6 cellular contexts compared by ENCODE assay signal in genomic region chr20:3785240-3786125, GRCh38. TPM values are rescaled to one million over a fixed set of nuclear protein-coding genes. Genes with fewer than 3 reads are reported as not detected.
DNase-seq lines count a peak whose midpoint lies in the region; ATAC-seq, FAIRE-seq and TF ChIP-seq lines count a peak whose summit lies in the region.

No MANE protein-coding gene starts in this region.

- H3K9me2 ChIP-seq in SU-DHL-6 (replicated peaks; ENCODE audit: insufficient read depth, low read length): no peaks in the 10 kb centered on the region

- H3K27me3 ChIP-seq in SU-DHL-6 (ENCODE audit: low read length) (no peaks in the 10 kb centered on the region), keratinocyte (ENCODE audit: control insufficient read depth, extremely low read depth, insufficient read depth, low read length) (no peaks in the 10 kb centered on the region)

- no peak for DNase-seq in keratinocyte (ENCODE audit: low read depth, low spot score)
- no peak for DNase-seq in activated CD4-positive, CD25-positive, alpha-beta regulatory T cell treated with anti-CD3 and anti-CD28 coated beads, Interleukin-2, amount 50 U/mL, for 72 hours

- ATAC-seq in HG03139 (IDR thresholded peaks at IDR 0.05; ENCODE audit: unreplicated experiment) (no peak), HG02763 (IDR thresholded peaks at IDR 0.05; ENCODE audit: unreplicated experiment) (no peak)

- H3K9me1 ChIP-seq in keratinocyte (ENCODE audit: control insufficient read depth, extremely low read depth, insufficient read depth, low read length): peaks cover 4% of the 10 kb centered on the region

- FAIRE-seq in keratinocyte (lab: Jason Lieb, UNC): no peak

- H3K79me2 ChIP-seq in SU-DHL-6 (ENCODE audit: insufficient read depth, low read length): no peaks in the 10 kb centered on the region; the same call in 1 of the 2 replicates
- peaks cover 31% of the 10 kb centered on the region for H3K79me2 ChIP-seq in keratinocyte (ENCODE audit: control insufficient read depth, insufficient read depth, low read length)

- H3K36me3 ChIP-seq in SU-DHL-6 (ENCODE audit: low read length): no peaks in the 10 kb centered on the region
- peaks cover 0 to 9% of the 10 kb centered on the region in 2 experiments for H3K36me3 ChIP-seq in keratinocyte (ENCODE audit: control insufficient read depth in 2 of 2, extremely low read depth in 1 of 2, insufficient read depth in 2 of 2, low read length in 2 of 2)

- dilution Hi-C loops in keratinocyte (cut with MboI; ENCODE audit: extremely low pct_ligation_motif_present, low sequenced_read_pairs): no loop called here

- H4K20me1 ChIP-seq in SU-DHL-6 (ENCODE audit: low read depth, low read length) (no peaks in the 10 kb centered on the region), keratinocyte (ENCODE audit: control insufficient read depth, extremely low read depth, insufficient read depth, low read length) (peaks cover 21% of the 10 kb centered on the region)

- H3F3A ChIP-seq in SU-DHL-6 (ENCODE audit: insufficient read depth): peaks cover 6% of the 10 kb centered on the region; the same call in 1 of the 2 replicates

- H2AFZ ChIP-seq in SU-DHL-6 (ENCODE audit: low read depth, low read length, severe bottlenecking) (no peak overlapping the region), keratinocyte (ENCODE audit: control insufficient read depth, low read length) (peak overlapping the region; percentile 52)

- peak overlapping the region; percentile 47 for H3K4me2 ChIP-seq in SU-DHL-6 (ENCODE audit: low read depth, low read length, poor library complexity, severe bottlenecking)
- H3K4me2 ChIP-seq in keratinocyte (ENCODE audit: control insufficient read depth, extremely low read depth, insufficient read depth, low read depth, low read length): peak overlapping the region; percentile 91

- H3K27ac ChIP-seq in C4-2B (peak overlapping the region; percentile 94), SU-DHL-6 (ENCODE audit: low read depth, low read length) (no peak overlapping the region), keratinocyte (ENCODE audit: control insufficient read depth, insufficient read depth, low read length) (peak overlapping the region; percentile 40)

- H3K4me3 ChIP-seq in SU-DHL-6 (ENCODE audit: insufficient read depth, low read length, poor library complexity, severe bottlenecking) (peak overlapping the region; percentile 62), keratinocyte (ENCODE audit: control insufficient read depth in 2 of 3, extremely low read depth in 1 of 3, insufficient read depth in 2 of 3, low read depth in 1 of 3, low read length in 3 of 3) (peak overlapping the region; percentile 43 to 77 (median 75))

- H3K4me1 ChIP-seq in keratinocyte (ENCODE audit: control insufficient read depth, extremely low read depth, insufficient read depth, low read length): peaks cover 37% of the 10 kb centered on the region

- H3K9ac ChIP-seq in SU-DHL-6 (ENCODE audit: low read length) (peak overlapping the region; percentile 56), keratinocyte (ENCODE audit: control insufficient read depth, extremely low read depth, insufficient read depth, low read length) (peak overlapping the region; percentile 77)

- TF ChIP-seq CTCF in C4-2B (conservative IDR thresholded peaks at IDR 0.05): no peak
- no peak for TF ChIP-seq CTCF in SU-DHL-6 (IDR thresholded peaks at IDR 0.05; ENCODE audit: insufficient read depth, low read length, poor library complexity, severe bottlenecking)
- TF ChIP-seq CTCF in keratinocyte (optimal IDR thresholded peaks at IDR 0.05 in 1 of 3, IDR thresholded peaks at IDR 0.05 in 1 of 3, conservative IDR thresholded peaks at IDR 0.05 in 1 of 3; ENCODE audit: extremely low read depth in 1 of 3, insufficient read depth in 2 of 3, low read length in 3 of 3): no peak

- H3K9me3 ChIP-seq in SU-DHL-6 (ENCODE audit: insufficient read depth, low read length) (no peaks in the 10 kb centered on the region), keratinocyte (ENCODE audit: control insufficient read depth, low read depth, low read length) (no peaks in the 10 kb centered on the region)

RNA-seq across cellular contexts. Expression of gene CENPB, which starts 1.1 kb away (rescaled TPM):
- 18.1 to 22.3 TPM (median 22.0 TPM) in 3 replicates for polyA plus RNA-seq in keratinocyte
- polyA plus RNA-seq in keratinocyte (2011; ENCODE audit: low read depth): 20.5 TPM
- 14.2 and 31.9 TPM in 2 replicates for polyA plus RNA-seq in keratinocyte (2011; cell fraction: cytosol; rRNA removed)
- 19.2 and 26.9 TPM in 2 replicates for polyA plus RNA-seq in keratinocyte (2011; cell fraction: nucleus; rRNA removed)
- 19.4 and 51.1 TPM in 2 replicates for polyA plus RNA-seq in keratinocyte (2012; ENCODE audit: low replicate concordance)
- polyA minus RNA-seq in keratinocyte: 19.1 to 48.1 TPM (median 20.0 TPM) in 3 replicates
- polyA minus RNA-seq in keratinocyte (2011; cell fraction: cytosol; rRNA and poly(A)+ RNA removed): 59.7 TPM
- polyA minus RNA-seq in keratinocyte (2011; cell fraction: nucleus; rRNA and poly(A)+ RNA removed): 16.1 and 19.6 TPM in 2 replicates

RNA-seq across cellular contexts. Expression of gene SPEF1, which starts 4.2 kb away (rescaled TPM):
- polyA plus RNA-seq in keratinocyte: 0.06 to 0.09 TPM (median 0.07 TPM) in 3 replicates
- polyA plus RNA-seq in keratinocyte (2011; ENCODE audit: low read depth): not detected
- polyA plus RNA-seq in keratinocyte (2011; cell fraction: cytosol; rRNA removed): 0.06 TPM in 1 of 2 replicates, not detected in the other
- 0.15 TPM in 2 replicates for polyA plus RNA-seq in keratinocyte (2011; cell fraction: nucleus; rRNA removed)
- polyA plus RNA-seq in keratinocyte (2012; ENCODE audit: low replicate concordance): not detected in 2 replicates
- not detected in 3 replicates for polyA minus RNA-seq in keratinocyte
- not detected for polyA minus RNA-seq in keratinocyte (2011; cell fraction: cytosol; rRNA and poly(A)+ RNA removed)
- not detected in 2 replicates for polyA minus RNA-seq in keratinocyte (2011; cell fraction: nucleus; rRNA and poly(A)+ RNA removed)

RNA-seq across cellular contexts. Expression of gene CDC25B, which starts 10.6 kb away (rescaled TPM):
- polyA plus RNA-seq in keratinocyte: 15.0 to 41.5 TPM (median 23.5 TPM) in 3 replicates
- polyA plus RNA-seq in keratinocyte (2011; ENCODE audit: low read depth): 35.9 TPM
- 31.9 and 57.1 TPM in 2 replicates for polyA plus RNA-seq in keratinocyte (2011; cell fraction: cytosol; rRNA removed)
- polyA plus RNA-seq in keratinocyte (2011; cell fraction: nucleus; rRNA removed): 89.9 and 117 TPM in 2 replicates
- 14.3 and 38.5 TPM in 2 replicates for polyA plus RNA-seq in keratinocyte (2012; ENCODE audit: low replicate concordance)
- 19.1 to 77.3 TPM (median 28.9 TPM) in 3 replicates for polyA minus RNA-seq in keratinocyte
- 34.5 TPM for polyA minus RNA-seq in keratinocyte (2011; cell fraction: cytosol; rRNA and poly(A)+ RNA removed)
- 18.8 and 36.4 TPM in 2 replicates for polyA minus RNA-seq in keratinocyte (2011; cell fraction: nucleus; rRNA and poly(A)+ RNA removed)

RNA-seq across cellular contexts. Expression of gene ADISSP, which starts 17.9 kb away (rescaled TPM):
- 25.8 to 44.3 TPM (median 28.2 TPM) in 3 replicates for polyA plus RNA-seq in keratinocyte
- 4.8 TPM for polyA plus RNA-seq in keratinocyte (2011; ENCODE audit: low read depth)
- 27.4 and 60.1 TPM in 2 replicates for polyA plus RNA-seq in keratinocyte (2011; cell fraction: cytosol; rRNA removed)
- 14.8 and 21.0 TPM in 2 replicates for polyA plus RNA-seq in keratinocyte (2011; cell fraction: nucleus; rRNA removed)
- 14.3 and 54.5 TPM in 2 replicates for polyA plus RNA-seq in keratinocyte (2012; ENCODE audit: low replicate concordance)
- polyA minus RNA-seq in keratinocyte: 20.5 to 76.6 TPM (median 31.1 TPM) in 3 replicates
- polyA minus RNA-seq in keratinocyte (2011; cell fraction: cytosol; rRNA and poly(A)+ RNA removed): 90.0 TPM
- polyA minus RNA-seq in keratinocyte (2011; cell fraction: nucleus; rRNA and poly(A)+ RNA removed): 10.8 and 13.0 TPM in 2 replicates

RNA-seq across cellular contexts. Expression of gene AP5S1, which starts 34.9 kb away (rescaled TPM):
- polyA plus RNA-seq in keratinocyte: 4.3 to 9.0 TPM (median 5.2 TPM) in 3 replicates
- 0.51 TPM for polyA plus RNA-seq in keratinocyte (2011; ENCODE audit: low read depth)
- polyA plus RNA-seq in keratinocyte (2011; cell fraction: cytosol; rRNA removed): 4.2 and 7.7 TPM in 2 replicates
- polyA plus RNA-seq in keratinocyte (2011; cell fraction: nucleus; rRNA removed): 4.5 and 6.2 TPM in 2 replicates
- polyA plus RNA-seq in keratinocyte (2012; ENCODE audit: low replicate concordance): 3.2 and 9.7 TPM in 2 replicates
- 5.6 to 13.5 TPM (median 6.1 TPM) in 3 replicates for polyA minus RNA-seq in keratinocyte
- 9.8 TPM for polyA minus RNA-seq in keratinocyte (2011; cell fraction: cytosol; rRNA and poly(A)+ RNA removed)
- polyA minus RNA-seq in keratinocyte (2011; cell fraction: nucleus; rRNA and poly(A)+ RNA removed): 5.9 and 7.0 TPM in 2 replicates
